3 cellular contexts compared by ENCODE assay signal in genomic region chr19:13083008-13083404, GRCh38.
TF ChIP-seq lines count a peak whose summit lies in the region.

No MANE protein-coding gene starts in this region.

TF ChIP-seq in liver, 16 proteins besides CTCF, POLR2A, EP300 and RAD21:
- TF ChIP-seq NR2F2 (IDR thresholded peaks at IDR 0.05) = no peak
- no peak for TF ChIP-seq TAF1 (conservative IDR thresholded peaks at IDR 0.05)
- TF ChIP-seq MAX (IDR thresholded peaks at IDR 0.05) = no peak
- TF ChIP-seq YY1 (IDR thresholded peaks at IDR 0.05) = peak; percentile 12
- TF ChIP-seq GABPA (IDR thresholded peaks at IDR 0.05 in 1 of 2, conservative IDR thresholded peaks at IDR 0.05 in 1 of 2) = no peak
- TF ChIP-seq RXRA (IDR thresholded peaks at IDR 0.05) = peak in 1 of 2 donors; percentile 83
- no peak for TF ChIP-seq FOXA2 (IDR thresholded peaks at IDR 0.05)
- TF ChIP-seq HNF4A (conservative IDR thresholded peaks at IDR 0.05) = peak in 1 of 2 donors; percentile 14
- TF ChIP-seq EGR1 (IDR thresholded peaks at IDR 0.05; ENCODE audit: low read depth in 2 of 2) = no peak
- TF ChIP-seq SP1 (IDR thresholded peaks at IDR 0.05) = peak; percentile 56
- TF ChIP-seq ATF3 (IDR thresholded peaks at IDR 0.05) = peak; percentile 50
- TF ChIP-seq REST (IDR thresholded peaks at IDR 0.05) = no peak
- no peak for TF ChIP-seq ZBTB33 (IDR thresholded peaks at IDR 0.05)
- TF ChIP-seq HNF4G (IDR thresholded peaks at IDR 0.05) = no peak
- no peak for TF ChIP-seq JUND (IDR thresholded peaks at IDR 0.05)
- TF ChIP-seq FOXA1 (IDR thresholded peaks at IDR 0.05) = no peak

TF ChIP-seq in HepG2, 621 proteins besides CTCF, POLR2A, EP300 and RAD21:
- TF ChIP-seq ZNF367 (CRISPR knock-in tag; IDR thresholded peaks at IDR 0.05; ENCODE audit: borderline replicate concordance) (no peak), MEIS1 (CRISPR knock-in tag; IDR thresholded peaks at IDR 0.05; ENCODE audit: borderline replicate concordance) (no peak), CENPT (CRISPR knock-in tag; IDR thresholded peaks at IDR 0.05; ENCODE audit: low read depth) (no peak), ZNF766 (CRISPR knock-in tag; IDR thresholded peaks at IDR 0.05; ENCODE audit: borderline replicate concordance) (no peak), GATA4 (IDR thresholded peaks at IDR 0.05; ENCODE audit: borderline replicate concordance, low read depth) (no peak), BRF2 (CRISPR knock-in tag; IDR thresholded peaks at IDR 0.05) (no peak), PLSCR1 (CRISPR knock-in tag; IDR thresholded peaks at IDR 0.05; ENCODE audit: borderline replicate concordance) (no peak), ZFP36 (IDR thresholded peaks at IDR 0.05; ENCODE audit: borderline replicate concordance, low read depth, low read length, partially characterized antibody) (no peak), ZBTB39 (CRISPR knock-in tag; IDR thresholded peaks at IDR 0.05) (no peak), KLF6 (CRISPR knock-in tag; IDR thresholded peaks at IDR 0.05) (no peak), CBFB (CRISPR knock-in tag; IDR thresholded peaks at IDR 0.05) (no peak), POGK (CRISPR knock-in tag; conservative IDR thresholded peaks at IDR 0.05) (no peak), PAX8 (CRISPR knock-in tag; IDR thresholded peaks at IDR 0.05; ENCODE audit: borderline replicate concordance) (no peak), CEBPG (CRISPR knock-in tag; IDR thresholded peaks at IDR 0.05) (no peak), GABPA (IDR thresholded peaks at IDR 0.05; ENCODE audit: low read depth, low read length) (no peak), GABPA (CRISPR knock-in tag; IDR thresholded peaks at IDR 0.05; ENCODE audit: low read depth) (no peak), REXO4 (CRISPR knock-in tag; IDR thresholded peaks at IDR 0.05; ENCODE audit: borderline replicate concordance) (no peak)

TF ChIP-seq in SK-N-SH treated with all-trans-retinoic acid at 6 μM for 48 hours, 23 proteins besides CTCF, POLR2A, EP300 and RAD21:
- TF ChIP-seq ARNTL (CRISPR knock-in tag; IDR thresholded peaks at IDR 0.05; ENCODE audit: borderline replicate concordance, low read depth) = no peak
